In the genomic region with DNA sequence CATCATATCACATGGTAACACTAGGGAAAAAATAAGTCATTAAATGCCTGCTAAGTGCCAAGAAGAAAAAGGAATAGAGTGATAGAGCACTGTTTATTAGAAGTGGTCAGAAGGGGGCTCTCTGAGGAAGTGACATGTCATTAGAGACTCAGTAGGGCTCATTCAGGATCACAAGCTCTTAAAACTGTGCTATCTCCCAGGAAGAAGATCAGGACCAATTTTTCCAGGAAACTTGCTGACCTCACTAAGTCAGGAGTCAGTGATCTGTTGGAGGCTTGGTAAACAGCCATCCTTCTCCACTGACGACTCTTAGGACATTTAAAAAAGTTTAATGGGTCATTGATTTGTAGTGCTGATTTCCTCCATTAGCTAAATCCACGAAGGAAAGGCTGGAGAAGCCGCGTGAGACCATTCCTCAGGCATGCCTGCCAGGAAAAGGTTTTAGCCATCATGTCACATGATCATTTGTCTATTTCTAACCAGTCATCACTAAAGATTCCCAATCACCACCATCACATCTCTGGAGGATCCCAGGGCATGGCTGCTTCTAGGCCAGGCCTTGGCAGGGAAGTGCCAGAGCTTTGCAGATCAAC, we compare ENCODE assay signal across 12 cellular contexts. TPM values are rescaled to one million over a fixed set of nuclear protein-coding genes. Genes with fewer than 3 reads are reported as not detected.
DNase-seq lines count a peak whose midpoint lies in the region; ATAC-seq, FAIRE-seq and TF ChIP-seq lines count a peak whose summit lies in the region.
"Had no signal": no experiment of that assay in that cellular context is flagged by ENCODE, and none has a peak within 500 bp of the region (broad histone marks: within the 10 kb centered on the region; RNA-seq: fewer than 3 reads in every experiment).

No MANE protein-coding gene starts in this region.

- H3K9me3 ChIP-seq in A549 (no peaks in the 10 kb centered on the region), mesodermal cell (ENCODE audit: control insufficient read depth, low read length) (no peaks in the 10 kb centered on the region), esophagus muscularis mucosa (no peaks in the 10 kb centered on the region)

- intact Hi-C loops in esophagus muscularis mucosa (cut with DNase I) = no loop called here

- TF ChIP-seq EP300 in A549 (IDR thresholded peaks at IDR 0.05) (no peak), esophagus muscularis mucosa (IDR thresholded peaks at IDR 0.05) (no peak)

- H3K27me3 ChIP-seq in esophagus muscularis mucosa = no peaks in the 10 kb centered on the region

- POLR2A ChIA-PET in A549 (lab: Yijun Ruan, JAX) = no interaction called here

- WGBS in A549 (ENCODE audit: missing lambda C conversion rate) = 85% methylated on average over 4 of the region's 4 CpGs
- 80 to 92% methylated on average over 1 to 2 of the region's 4 CpGs for WGBS in mesodermal cell (ENCODE audit: insufficient coverage in 2 of 2), 2 experiments
- WGBS in esophagus muscularis mucosa = 68% methylated on average over 4 of the region's 4 CpGs

- H3K4me3 ChIP-seq in A549 = no peak overlapping the region
- H3K4me3 ChIP-seq in cardiac fibroblast (replicated peaks in 1 of 2; ENCODE audit: low read depth in 2 of 2, low read length in 2 of 2) = no peak overlapping the region
- no peak overlapping the region for H3K4me3 ChIP-seq in mesodermal cell (ENCODE audit: extremely low read depth, insufficient read depth, low read length, poor library complexity, severe bottlenecking)
- no peak overlapping the region for H3K4me3 ChIP-seq in esophagus muscularis mucosa

- 0 out of 6 replicates have a peak overlapping the region, but pooled peaks of 1 of the 2 experiments have one; percentile 12 for H3K27ac ChIP-seq in A549
- H3K27ac ChIP-seq in mesodermal cell (ENCODE audit: low read depth, low read length, severe bottlenecking) = peak overlapping the region; percentile 6
- H3K27ac ChIP-seq in esophagus muscularis mucosa (replicated peaks in 1 of 4) = peak overlapping the region in 2 of 4 donors; percentile 22

- peak in 1 of 2 experiments; percentile 45; a peak in 2 of 5 replicates for TF ChIP-seq RAD21 in A549 (conservative IDR thresholded peaks at IDR 0.05 in 1 of 2, IDR thresholded peaks at IDR 0.05 in 1 of 2)

- no peak overlapping the region for H3K4me2 ChIP-seq in A549

- no peak for DNase-seq in A549 (ENCODE audit: low read depth in 1 of 2, low spot score in 1 of 2)
- peak; percentile 74 for DNase-seq in HTR-8/SVneo (ENCODE audit: insufficient read length, low spot score)
- peak; percentile 44 to 62 for DNase-seq in cardiac fibroblast (ENCODE audit: low read depth in 2 of 2)
- no peak for DNase-seq in esophagus muscularis mucosa (ENCODE audit: extremely low spot score)
- no peak for DNase-seq in NCI-H1436 (lab: John Stamatoyannopoulos, UW)
- no peak for DNase-seq in DMS153 treated with DMSO at 0.1 percent for 48 hours (lab: John Stamatoyannopoulos, UW; ENCODE audit: unreplicated experiment)
- DNase-seq in hypothalamus (lab: John Stamatoyannopoulos, UW) = no peak
- DNase-seq: activated CD4-positive, alpha-beta T cell treated with anti-CD3 and anti-CD28 coated beads, Interleukin-2, amount 50 U/mL, for 1 hour; CD8-positive, alpha-beta T cell; NCI-H1092; stimulated activated CD4-positive, alpha-beta T cell treated with anti-CD3 and anti-CD28 coated beads, Interleukin-4, amount 100 ng/mL, for 24 hours had no signal

- TF ChIP-seq CTCF in A549 (IDR thresholded peaks at IDR 0.05) = peak; percentile 10; the same call in 1 of the 3 replicates
- no peak for TF ChIP-seq CTCF in cardiac fibroblast (IDR thresholded peaks at IDR 0.05; ENCODE audit: low read depth, low read length)
- peak in 1 of 3 experiments; percentile 11 for TF ChIP-seq CTCF in esophagus muscularis mucosa (IDR thresholded peaks at IDR 0.05)

- H3K36me3 ChIP-seq in mesodermal cell (ENCODE audit: control insufficient read depth, insufficient read depth, low read length) = no peaks in the 10 kb centered on the region
- no peaks in the 10 kb centered on the region for H3K36me3 ChIP-seq in esophagus muscularis mucosa

- TF ChIP-seq POLR2A in A549 (IDR thresholded peaks at IDR 0.05; ENCODE audit: low read length) = no peak
- no peak for TF ChIP-seq POLR2A in esophagus muscularis mucosa (IDR thresholded peaks at IDR 0.05; ENCODE audit: low read depth)

- peaks cover 6% of the 10 kb centered on the region for H3K4me1 ChIP-seq in A549
- peaks cover 24% of the 10 kb centered on the region for H3K4me1 ChIP-seq in mesodermal cell (ENCODE audit: control insufficient read depth, insufficient read depth, low read length, poor library complexity, severe bottlenecking)
- H3K4me1 ChIP-seq in esophagus muscularis mucosa = peaks cover 5 to 16% (median 14%) of the 10 kb centered on the region in 4 donors

- CTCF ChIA-PET in A549 (lab: Yijun Ruan, JAX) = interaction anchor here (0.9 to 2.1 kb wide), 7 partner anchors 17 to 284 kb away, joined by 3 to 6 read pairs (median 3); no protein-coding TSS in a partner anchor

- FAIRE-seq in A549 (lab: Jason Lieb, UNC) (no peak), HTR-8/SVneo (lab: Jason Lieb, UNC) (peak; percentile 33)

- peak in 1 of 2 experiments; percentile 41; a peak in 2 of 6 replicates for ATAC-seq in A549
- ATAC-seq: CD8-positive, alpha-beta T cell had no signal

TF ChIP-seq in A549, 52 proteins besides CTCF, POLR2A, EP300 and RAD21:
- no peak for TF ChIP-seq KDM5A (IDR thresholded peaks at IDR 0.05)
- no peak for TF ChIP-seq EHMT2 (IDR thresholded peaks at IDR 0.05; ENCODE audit: low read depth)
- TF ChIP-seq HOXA7 (CRISPR knock-in tag; IDR thresholded peaks at IDR 0.05) = no peak
- no peak for TF ChIP-seq ZFP36 (IDR thresholded peaks at IDR 0.05; ENCODE audit: borderline replicate concordance, partially characterized antibody)
- TF ChIP-seq ESRRA (IDR thresholded peaks at IDR 0.05; ENCODE audit: borderline replicate concordance, low read length) = no peak
- TF ChIP-seq ATOH8 (CRISPR knock-in tag; IDR thresholded peaks at IDR 0.05; ENCODE audit: low read depth) = no peak
- no peak for TF ChIP-seq HOXB5 (CRISPR knock-in tag; IDR thresholded peaks at IDR 0.05)
- no peak for TF ChIP-seq NR3C1 (IDR thresholded peaks at IDR 0.05)
- no peak for TF ChIP-seq ZNF302 (CRISPR knock-in tag; IDR thresholded peaks at IDR 0.05)
- TF ChIP-seq JUNB (IDR thresholded peaks at IDR 0.05) = no peak
- no peak for TF ChIP-seq PHF8 (IDR thresholded peaks at IDR 0.05; ENCODE audit: borderline replicate concordance, low read depth)
- no peak for TF ChIP-seq BHLHE40 (IDR thresholded peaks at IDR 0.05; ENCODE audit: low read depth, low read length)
- TF ChIP-seq NFE2L2 (conservative IDR thresholded peaks at IDR 0.05; ENCODE audit: low read length) = no peak
- TF ChIP-seq, protein P1, sequence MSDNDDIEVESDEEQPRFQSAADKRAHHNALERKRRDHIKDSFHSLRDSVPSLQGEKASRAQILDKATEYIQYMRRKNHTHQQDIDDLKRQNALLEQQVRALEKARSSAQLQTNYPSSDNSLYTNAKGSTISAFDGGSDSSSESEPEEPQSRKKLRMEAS (IDR thresholded peaks at IDR 0.05) = no peak
- TF ChIP-seq ZSCAN20 (CRISPR knock-in tag; IDR thresholded peaks at IDR 0.05) = no peak
- no peak for TF ChIP-seq CEBPB (IDR thresholded peaks at IDR 0.05)

RNA-seq across cellular contexts. Expression of gene PTPN1, which starts 5.9 kb away (rescaled TPM):
- 21.8 and 23.2 TPM in 2 replicates for polyA plus RNA-seq in A549 (2011; rRNA removed)
- polyA plus RNA-seq in A549 (2012; cell fraction: cytosol; rRNA removed) = 17.7 and 21.9 TPM in 2 replicates
- polyA plus RNA-seq in A549 (2012; cell fraction: nucleus; rRNA removed) = 22.1 and 27.5 TPM in 2 replicates
- 24.3 to 26.7 TPM (median 25.6 TPM) in 3 replicates for polyA plus RNA-seq in A549 (2017; fragmentation: RNase III; extraction: RNeasy Plus Mini Kit Qiagen cat#74134 plus additional on column Dnase treatment)
- 15.7 and 16.0 TPM in 2 replicates for polyA minus RNA-seq in A549 (2011; rRNA and poly(A)+ RNA removed)
- polyA plus RNA-seq in mesodermal cell (2013, experiment 1 of 2) = 43.3 TPM
- 40.9 TPM for polyA plus RNA-seq in mesodermal cell (2013, experiment 2 of 2)
- 10 to 100 TPM; 21.2 to 49.0 (median 41.0) TPM for total RNA-seq in esophagus muscularis mucosa

Comparison
In these comparisons a context has a peak if more than half of its experiments do, and no peak if none do; other contexts are left out.
1. DNase-seq: peak in HTR-8/SVneo (single experiment) and cardiac fibroblast (2 of 2); none in A549 (0 of 2), esophagus muscularis mucosa (single experiment), NCI-H1436 (single experiment), DMS153 treated with DMSO at 0.1 percent for 48 hours (single experiment) and hypothalamus (0 of 51).